Comparison of ENCODE assay signal across 16 cellular contexts in genomic region chr9:34428325-34428958, GRCh38. TPM values are rescaled to one million over a fixed set of nuclear protein-coding genes. Genes with fewer than 3 reads are reported as not detected.
A peak's percentile ranks its signal among the peaks of the same experiment; 100 is the strongest.
DNase-seq lines count a peak whose midpoint lies in the region; TF ChIP-seq lines count a peak whose summit lies in the region.
"Had no signal": no experiment of that assay in that cellular context is flagged by ENCODE, and none has a peak within 500 bp of the region (broad histone marks: within the 10 kb centered on the region; RNA-seq: fewer than 3 reads in every experiment).

No MANE protein-coding gene starts in this region.

- peaks cover 10% of the 10 kb centered on the region for H3K4me1 ChIP-seq in testis

- H3K27me3 ChIP-seq in testis (no peaks in the 10 kb centered on the region), MG63 (no peaks in the 10 kb centered on the region)

- H3K27ac ChIP-seq in testis: no peak overlapping the region
- H3K27ac ChIP-seq: prostate gland had no signal

- H3K36me3 ChIP-seq in testis (ENCODE audit: low read depth, missing control alignments) (no peaks in the 10 kb centered on the region), MG63 (no peaks in the 10 kb centered on the region)
- H3K36me3 ChIP-seq: prostate gland had no signal

- H3K4me3 Mint-ChIP-seq in nephron: no peak overlapping the region
- H3K4me3 Mint-ChIP-seq in endothelial cell (ENCODE audit: unreplicated experiment): no peak overlapping the region
- H3K4me3 Mint-ChIP-seq: activated T-cell treated with anti-CD3 and anti-CD28 coated beads, Interleukin-2, amount 50 U/mL, for 72 hours; immature natural killer cell had no signal

- H3K9me3 Mint-ChIP-seq in nephron (no peaks in the 10 kb centered on the region), endothelial cell (ENCODE audit: unreplicated experiment) (no peaks in the 10 kb centered on the region)
- H3K9me3 Mint-ChIP-seq: activated T-cell treated with anti-CD3 and anti-CD28 coated beads, Interleukin-2, amount 50 U/mL, for 72 hours; immature natural killer cell had no signal

- H3K36me3 Mint-ChIP-seq in nephron (ENCODE audit: low read depth) (no peaks in the 10 kb centered on the region), endothelial cell (ENCODE audit: low read depth, unreplicated experiment) (peaks cover 6% of the 10 kb centered on the region)

- H3K27me3 Mint-ChIP-seq in nephron (ENCODE audit: low read depth) (no peaks in the 10 kb centered on the region), endothelial cell (ENCODE audit: unreplicated experiment) (peaks cover 6% of the 10 kb centered on the region)

- TF ChIP-seq CTCF in nephron (IDR thresholded peaks at IDR 0.05; ENCODE audit: unreplicated experiment in 3 of 3): no peak
- TF ChIP-seq CTCF in endothelial cell (IDR thresholded peaks at IDR 0.05; ENCODE audit: unreplicated experiment): no peak
- no peak for TF ChIP-seq CTCF in testis (IDR thresholded peaks at IDR 0.05)

- whole genome bisulfite sequencing in testis, 2 donors: 65 to 78% methylated on average over 2 of the region's 2 CpGs

- intact Hi-C loops in testis (cut with DNase I; ENCODE audit: low total_unique reads): no loop called here

- H3K27ac Mint-ChIP-seq in nephron: peak overlapping the region in 2 of 3 experiments; percentile 9 to 65
- no peak overlapping the region for H3K27ac Mint-ChIP-seq in endothelial cell (ENCODE audit: unreplicated experiment)
- H3K27ac Mint-ChIP-seq: activated T-cell treated with anti-CD3 and anti-CD28 coated beads, Interleukin-2, amount 50 U/mL, for 72 hours; immature natural killer cell had no signal

- H3K4me3 ChIP-seq in testis (no peak overlapping the region), MG63 (no peak overlapping the region)
- H3K4me3 ChIP-seq: prostate gland had no signal

- no peak for TF ChIP-seq POLR2A in testis (IDR thresholded peaks at IDR 0.05)

- H3K9me3 ChIP-seq in testis: no peaks in the 10 kb centered on the region
- no peaks in the 10 kb centered on the region for H3K9me3 ChIP-seq in MG63
- H3K9me3 ChIP-seq: prostate gland had no signal

- H3K4me1 Mint-ChIP-seq in nephron (peaks cover 32% of the 10 kb centered on the region), endothelial cell (ENCODE audit: unreplicated experiment) (peaks cover 4% of the 10 kb centered on the region)

- DNase-seq in DMS79 (lab: John Stamatoyannopoulos, UW): peak; percentile 69
- DNase-seq in NCI-H446 (lab: John Stamatoyannopoulos, UW): peak; percentile 59 to 71
- peak; percentile 28 for DNase-seq in cerebellar cortex (ENCODE audit: low spot score)
- DNase-seq in endothelial cell (ENCODE audit: low spot score): no peak
- DNase-seq in foreskin melanocyte: no peak
- DNase-seq in testis: no peak
- DNase-seq in MG63: no peak
- DNase-seq: activated T-cell treated with anti-CD3 and anti-CD28 coated beads, Interleukin-2, amount 50 U/mL, for 72 hours; effector CD4-positive, alpha-beta T cell; immature natural killer cell; SHP77; T-helper 9 cell had no signal

RNA-seq across cellular contexts. Expression of gene FAM219A, which starts 29.9 kb away (rescaled TPM):
- 55.3 TPM for total RNA-seq in endothelial cell (ENCODE audit: unreplicated experiment)
- total RNA-seq in testis: 10 to 100 TPM; 12.6 to 17.9 TPM
- 12.2 TPM for polyA plus RNA-seq in testis (ENCODE audit: insufficient read depth, low read depth, low replicate concordance)
- total RNA-seq in MG63 (2014; rRNA removed; shearing (Covaris generic); ENCODE audit: low replicate concordance): 3.1 and 7.7 TPM in 2 replicates

RNA-seq across cellular contexts. Expression of gene DNAI1, which starts 30.2 kb away (rescaled TPM):
- total RNA-seq in endothelial cell (ENCODE audit: unreplicated experiment): 0.74 TPM
- total RNA-seq in testis: 10 to 100 TPM; 22.7 to 36.7 TPM
- 109 TPM for polyA plus RNA-seq in testis (ENCODE audit: insufficient read depth, low read depth, low replicate concordance)
- not detected in 2 replicates for total RNA-seq in MG63 (2014; rRNA removed; shearing (Covaris generic); ENCODE audit: low replicate concordance)
- total RNA-seq: HT1080 had no signal
- polyA plus RNA-seq: BJ, immature natural killer cell had no signal

RNA-seq across cellular contexts. Expression of gene MYORG, which starts 51.7 kb away (rescaled TPM):
- total RNA-seq in endothelial cell (ENCODE audit: unreplicated experiment): 77.0 TPM
- total RNA-seq in testis: 1 to 10 TPM; 2.8 to 4.6 TPM
- 2.8 TPM for polyA plus RNA-seq in testis (ENCODE audit: insufficient read depth, low read depth, low replicate concordance)
- 0.23 TPM in 1 of 2 replicates, not detected in the other for total RNA-seq in MG63 (2014; rRNA removed; shearing (Covaris generic); ENCODE audit: low replicate concordance)

Comparison
In these comparisons a context has a peak if more than half of its experiments do, and no peak if none do; other contexts are left out.
1. DNase-seq: peak in DMS79 (single experiment), NCI-H446 (2 of 2) and cerebellar cortex (single experiment); none in endothelial cell (single experiment), foreskin melanocyte (single experiment), testis (single experiment) and MG63 (single experiment).
2. RNA of gene DNAI1, which starts 30.2 kb away (total RNA-seq): 22.7 to 36.7 TPM in testis; 0.74 TPM in endothelial cell (single experiment) and not detected in MG63; every median in the first group is over 10 times any median in the second.
3. RNA of gene MYORG, which starts 51.7 kb away (total RNA-seq): 77.0 TPM in endothelial cell (single experiment); 2.8 to 4.6 TPM in testis and 0.23 TPM in MG63; every median in the first group is over 10 times any median in the second.